Comparison of ENCODE assay signal across 9 cellular contexts in genomic region chr15:90829942-90830440, GRCh38. TPM values are rescaled to one million over a fixed set of nuclear protein-coding genes. Genes with fewer than 3 reads are reported as not detected.
A peak's percentile ranks its signal among the peaks of the same experiment; 100 is the strongest.
DNase-seq lines count a peak whose midpoint lies in the region; ATAC-seq and TF ChIP-seq lines count a peak whose summit lies in the region.
"Had no signal": no experiment of that assay in that cellular context is flagged by ENCODE, and none has a peak within 500 bp of the region (broad histone marks: within the 10 kb centered on the region; RNA-seq: fewer than 3 reads in every experiment).

No MANE protein-coding gene starts in this region.

- H3K4me1 ChIP-seq in neutrophil (ENCODE audit: control insufficient read depth in 1 of 2, insufficient read depth in 1 of 2, low read depth in 1 of 2, low read length in 1 of 2) (peaks cover 37 to 45% of the 10 kb centered on the region in 2 experiments), PC-3 (ENCODE audit: insufficient read depth, low read length) (no peaks in the 10 kb centered on the region)

- no peaks in the 10 kb centered on the region for H3K9me2 ChIP-seq in PC-3 (replicated peaks; ENCODE audit: low read length)

- H3K9me3 Mint-ChIP-seq in activated naive CD4-positive, alpha-beta T cell treated with anti-CD3 and anti-CD28 coated beads, Interleukin-2, amount 10 ng/mL, durations not matched to agents 7 days and 5 days = peaks cover 6% of the 10 kb centered on the region

- intact Hi-C loops in PC-3 (cut with micrococcal nuclease) = no loop called here

- peaks cover 13% of the 10 kb centered on the region for H3K36me3 Mint-ChIP-seq in activated naive CD4-positive, alpha-beta T cell treated with anti-CD3 and anti-CD28 coated beads, Interleukin-2, amount 10 ng/mL, durations not matched to agents 7 days and 5 days

- no peaks in the 10 kb centered on the region for H3K9me3 ChIP-seq in neutrophil
- H3K9me3 ChIP-seq in PC-3 (ENCODE audit: low read length) = no peaks in the 10 kb centered on the region

- DNase-seq in GF-D8 (lab: John Stamatoyannopoulos, UW) (peak; percentile 74), PC-3 (no peak), NCI-H2196 treated with DMSO at 0.1 percent for 48 hours (lab: John Stamatoyannopoulos, UW; ENCODE audit: unreplicated experiment) (no peak), erythroblast (lab: John Stamatoyannopoulos, UW) (no peak)
- DNase-seq in activated naive CD4-positive, alpha-beta T cell treated with anti-CD3 and anti-CD28 coated beads, Interleukin-2, amount 10 ng/mL, durations not matched to agents 7 days and 5 days = peak; percentile 71
- DNase-seq: NCI-H1694 had no signal

- H3K27ac Mint-ChIP-seq in activated naive CD4-positive, alpha-beta T cell treated with anti-CD3 and anti-CD28 coated beads, Interleukin-2, amount 10 ng/mL, durations not matched to agents 7 days and 5 days = peak overlapping the region; percentile 96

- no peak for TF ChIP-seq CTCF in neutrophil (IDR thresholded peaks at IDR 0.05)
- no peak for TF ChIP-seq CTCF in PC-3 (conservative IDR thresholded peaks at IDR 0.05; ENCODE audit: low read depth, low read length)

- peak; percentile 66 for ATAC-seq in HG03457 (IDR thresholded peaks at IDR 0.05; ENCODE audit: unreplicated experiment)
- ATAC-seq in HG02981 (IDR thresholded peaks at IDR 0.05; ENCODE audit: unreplicated experiment) = no peak
- no peak for ATAC-seq in PC-3

- no peaks in the 10 kb centered on the region for H4K20me1 ChIP-seq in PC-3 (ENCODE audit: low read length)

- H3K4me3 Mint-ChIP-seq in activated naive CD4-positive, alpha-beta T cell treated with anti-CD3 and anti-CD28 coated beads, Interleukin-2, amount 10 ng/mL, durations not matched to agents 7 days and 5 days = peak overlapping the region; percentile 56

- POLR2A ChIA-PET in PC-3 (lab: Charles Lee; ENCODE audit: unreplicated experiment) = no interaction called here

- BruUV-seq in PC-3 (replicated peaks; lab: Mats Ljungman, UMichigan) = no TSS peak

- H3K4me2 ChIP-seq in PC-3 (ENCODE audit: low read length) = no peak overlapping the region

- H3K36me3 ChIP-seq in neutrophil (no peaks in the 10 kb centered on the region), PC-3 (ENCODE audit: low read depth, low read length) (no peaks in the 10 kb centered on the region)

- no peaks in the 10 kb centered on the region for H3F3A ChIP-seq in PC-3 (ENCODE audit: low read length, unreplicated experiment)

- no peak overlapping the region for H3K9ac ChIP-seq in PC-3 (ENCODE audit: low read length)

- H3K27me3 Mint-ChIP-seq in activated naive CD4-positive, alpha-beta T cell treated with anti-CD3 and anti-CD28 coated beads, Interleukin-2, amount 10 ng/mL, durations not matched to agents 7 days and 5 days = no peaks in the 10 kb centered on the region

- H3K79me2 ChIP-seq in PC-3 (ENCODE audit: low read length) = no peaks in the 10 kb centered on the region

- no peak overlapping the region for H2AFZ ChIP-seq in PC-3 (ENCODE audit: low read length)

- H3K4me3 ChIP-seq in neutrophil (ENCODE audit: low read depth in 1 of 2, low read length in 1 of 2) (peak overlapping the region; percentile 52 to 56), PC-3 (ENCODE audit: low read length) (no peak overlapping the region)

- no peak for TF ChIP-seq POLR2A in erythroblast (IDR thresholded peaks at IDR 0.05; ENCODE audit: low read length)

- CTCF ChIA-PET in activated naive CD4-positive, alpha-beta T cell treated with anti-CD3 and anti-CD28 coated beads, Interleukin-2, amount 10 ng/mL, durations not matched to agents 7 days and 5 days (lab: Charles Lee) = interaction anchor here (0.7 to 2.4 kb wide), 6 partner anchors 9 to 56 kb away, joined by 3 to 8 read pairs (median 4); no protein-coding TSS in a partner anchor
- CTCF ChIA-PET in PC-3 (lab: Charles Lee) = no interaction called here

- H3K4me1 Mint-ChIP-seq in activated naive CD4-positive, alpha-beta T cell treated with anti-CD3 and anti-CD28 coated beads, Interleukin-2, amount 10 ng/mL, durations not matched to agents 7 days and 5 days = peaks cover 66% of the 10 kb centered on the region

- no peaks in the 10 kb centered on the region for H3K27me3 ChIP-seq in neutrophil
- no peaks in the 10 kb centered on the region for H3K27me3 ChIP-seq in PC-3 (ENCODE audit: low read length)

- H3K27ac ChIP-seq in neutrophil = peak overlapping the region; percentile 94
- no peak overlapping the region for H3K27ac ChIP-seq in PC-3 (ENCODE audit: low read length)

RNA-seq across cellular contexts. Expression of gene FURIN, which starts 38.4 kb away (rescaled TPM):
- 39.1 and 44.2 TPM in 2 replicates for total RNA-seq in PC-3 (2014; rRNA removed)

RNA-seq across cellular contexts. Expression of gene FES, which starts 54.3 kb away (rescaled TPM):
- total RNA-seq in PC-3 (2014; rRNA removed) = 2.8 and 11.5 TPM in 2 replicates

Comparison
In these comparisons a context has a peak if more than half of its experiments do, and no peak if none do; other contexts are left out.
1. DNase-seq: peak in GF-D8 (single experiment) and activated naive CD4-positive, alpha-beta T cell treated with anti-CD3 and anti-CD28 coated beads, Interleukin-2, amount 10 ng/mL, durations not matched to agents 7 days and 5 days (single experiment); none in PC-3 (single experiment), NCI-H2196 treated with DMSO at 0.1 percent for 48 hours (single experiment) and erythroblast (0 of 2).